ENCODE assay signal across 10 cellular contexts in the genomic region with DNA sequence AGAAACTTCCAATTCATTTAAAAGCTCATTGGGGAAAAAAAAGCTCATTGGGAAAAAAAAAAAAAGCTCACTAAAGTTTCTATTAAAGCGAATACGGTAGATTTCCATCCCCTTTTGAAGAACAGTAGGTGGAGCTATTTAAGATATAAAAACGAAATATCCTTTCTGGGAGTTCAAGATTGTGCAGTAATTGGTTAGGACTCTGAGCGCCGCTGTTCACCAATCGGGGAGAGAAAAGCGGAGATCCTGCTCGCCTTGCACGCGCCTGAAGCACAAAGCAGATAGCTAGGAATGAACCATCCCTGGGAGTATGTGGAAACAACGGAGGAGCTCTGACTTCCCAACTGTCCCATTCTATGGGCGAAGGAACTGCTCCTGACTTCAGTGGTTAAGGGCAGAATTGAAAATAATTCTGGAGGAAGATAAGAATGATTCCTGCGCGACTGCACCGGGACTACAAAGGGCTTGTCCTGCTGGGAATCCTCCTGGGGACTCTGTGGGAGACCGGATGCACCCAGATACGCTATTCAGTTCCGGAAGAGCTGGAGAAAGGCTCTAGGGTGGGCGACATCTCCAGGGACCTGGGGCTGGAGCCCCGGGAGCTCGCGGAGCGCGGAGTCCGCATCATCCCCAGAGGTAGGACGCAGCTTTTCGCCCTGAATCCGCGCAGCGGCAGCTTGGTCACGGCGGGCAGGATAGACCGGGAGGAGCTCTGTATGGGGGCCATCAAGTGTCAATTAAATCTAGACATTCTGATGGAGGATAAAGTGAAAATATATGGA. TPM values are rescaled to one million over a fixed set of nuclear protein-coding genes. Genes with fewer than 3 reads are reported as not detected.
DNase-seq lines count a peak whose midpoint lies in the region; ATAC-seq and TF ChIP-seq lines count a peak whose summit lies in the region.
"Had no signal": no experiment of that assay in that cellular context is flagged by ENCODE, and none has a peak within 500 bp of the region (broad histone marks: within the 10 kb centered on the region; RNA-seq: fewer than 3 reads in every experiment).

TSS of gene PCDHGA12 (plus strand) at position 176 of the 782 bp plus-strand sequence. CDS start at position 429, 253 bp downstream.

- ATAC-seq in GM19452 (IDR thresholded peaks at IDR 0.05; ENCODE audit: unreplicated experiment) (peak; percentile 84), HG03575 (IDR thresholded peaks at IDR 0.05; ENCODE audit: extremely low read depth, insufficient number of reproducible peaks, low FRiP score, unreplicated experiment) (peak; percentile 91), right lobe of liver (peak; percentile 63 to 90 (median 82)), aorta (ENCODE audit: low FRiP score) (peak; percentile 72), HG02678 (IDR thresholded peaks at IDR 0.05; ENCODE audit: unreplicated experiment) (no peak)

- H3K4me3 ChIP-seq in right lobe of liver: peak within 1 kb of the TSS in 2 of 3 donors; percentile 0 to 24
- no peak within 1 kb of the TSS for H3K4me3 ChIP-seq in aorta (ENCODE audit: low read length in 2 of 2)
- H3K4me3 ChIP-seq: PC-9 had no signal

- peaks cover 0 to 7% (median 6%) of the 10 kb centered on the region in 4 donors for H3K9me3 ChIP-seq in right lobe of liver
- H3K9me3 ChIP-seq in aorta (ENCODE audit: control insufficient read depth, low read length): peaks cover 39% of the 10 kb centered on the region

- H3K27ac ChIP-seq in right lobe of liver (no peak within 1 kb of the TSS), aorta (ENCODE audit: low read depth in 1 of 2, low read length in 2 of 2) (no peak within 1 kb of the TSS)
- H3K27ac ChIP-seq: PC-9, skin epidermis had no signal

- TF ChIP-seq CTCF in right lobe of liver (IDR thresholded peaks at IDR 0.05): peak; percentile 12 to 39 (median 36)

- no peaks in the 10 kb centered on the region for H3K27me3 ChIP-seq in right lobe of liver
- no peaks in the 10 kb centered on the region for H3K27me3 ChIP-seq in aorta (ENCODE audit: control insufficient read depth in 1 of 2, insufficient read depth in 2 of 2, low read length in 1 of 2)

- H3K4me1 ChIP-seq in right lobe of liver (no peaks in the 10 kb centered on the region), aorta (ENCODE audit: control insufficient read depth in 1 of 2, insufficient read depth in 2 of 2, low read length in 2 of 2) (no peaks in the 10 kb centered on the region)

- H3K36me3 ChIP-seq in right lobe of liver (no peaks in the 10 kb centered on the region), aorta (ENCODE audit: control insufficient read depth in 1 of 2, insufficient read depth in 2 of 2, low read length in 1 of 2) (no peaks in the 10 kb centered on the region)

- no peak for TF ChIP-seq POLR2A in right lobe of liver (IDR thresholded peaks at IDR 0.05)

- DNase-seq in CD1c-positive myeloid dendritic cell (ENCODE audit: extremely low spot score) (peak; percentile 74), brain pericyte (ENCODE audit: low read depth, low spot score) (peak; percentile 68), right lobe of liver (no peak), aorta (peak in 1 of 2 donors; percentile 77), NCI-H1092 (lab: John Stamatoyannopoulos, UW) (no peak)

- intact Hi-C loops in right lobe of liver (cut with DNase I): no loop called here
- intact Hi-C loops in aorta (cut with DNase I): no loop called here

- 12% methylated on average over 32 of the region's 33 CpGs for WGBS in right lobe of liver (ENCODE audit: insufficient coverage, low coverage, low lambda C conversion rate, missing lambda C conversion rate)
- 12 to 15% methylated on average over 33 of the region's 33 CpGs for WGBS in aorta, 2 donors

RNA-seq across cellular contexts. Expression of gene PCDHGA12, which starts in this region (rescaled TPM):
- total RNA-seq in right lobe of liver (1 to 10 TPM in 4 of 6 experiments, under 1 TPM in 2; 0.73 to 1.6 (median 1.3) TPM), aorta (10 to 100 TPM in 1 of 2 donors, 1 to 10 TPM in 1; 7.9 to 18.8 TPM)
- polyA plus RNA-seq in aorta: 1 to 10 TPM in 1 of 2 donors, under 1 TPM in 1; 0.75 to 2.5 TPM
- total RNA-seq: PC-9 had no signal

Comparison
In these comparisons a context has a peak if more than half of its experiments do, and no peak if none do; other contexts are left out.
1. DNase-seq: peak in CD1c-positive myeloid dendritic cell (single experiment) and brain pericyte (single experiment); none in right lobe of liver (0 of 3) and NCI-H1092 (single experiment).
2. H3K4me3 ChIP-seq: peak in right lobe of liver (2 of 3); none in aorta (0 of 2).